In the genomic region with DNA sequence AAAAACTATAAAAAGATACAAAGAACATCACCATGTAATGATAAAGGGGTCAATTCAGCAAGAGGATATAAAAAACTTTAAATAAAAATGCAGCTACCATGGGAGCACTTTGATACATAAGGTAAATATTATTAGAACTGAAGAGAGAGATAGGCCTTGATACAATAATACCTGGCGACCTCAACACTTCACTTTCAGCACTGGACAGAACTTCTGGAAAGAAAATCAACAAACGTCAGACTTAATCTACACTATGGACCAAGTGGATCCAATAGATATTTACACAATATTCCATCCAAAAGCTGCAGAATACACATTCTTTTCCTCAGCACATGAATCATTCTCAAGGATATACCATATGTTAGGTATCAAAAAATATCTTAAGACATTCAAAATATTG, we compare ENCODE assay signal across 40 cellular contexts. TPM values are rescaled to one million over a fixed set of nuclear protein-coding genes. Genes with fewer than 3 reads are reported as not detected.
DNase-seq lines count a peak whose midpoint lies in the region; ATAC-seq, FAIRE-seq and TF ChIP-seq lines count a peak whose summit lies in the region.
"Had no signal": no experiment of that assay in that cellular context is flagged by ENCODE, and none has a peak within 500 bp of the region (broad histone marks: within the 10 kb centered on the region; RNA-seq: fewer than 3 reads in every experiment).

No MANE protein-coding gene starts in this region.

- no peaks in the 10 kb centered on the region for H3K27me3 Mint-ChIP-seq in WTC11 (ENCODE audit: low read depth)
- peaks cover 0 to 16% (median 4%) of the 10 kb centered on the region in 5 donors for H3K27me3 Mint-ChIP-seq in naive thymus-derived CD8-positive, alpha-beta T cell
- H3K27me3 Mint-ChIP-seq: B cell; CD4-positive, CD25-positive, alpha-beta regulatory T cell had no signal

- no peak overlapping the region for H3K4me3 Mint-ChIP-seq in WTC11
- H3K4me3 Mint-ChIP-seq in naive thymus-derived CD8-positive, alpha-beta T cell, result no peak overlapping the region
- H3K4me3 Mint-ChIP-seq: B cell; CD14-positive monocyte; CD4-positive, alpha-beta memory T cell; CD4-positive, alpha-beta T cell; CD4-positive, CD25-positive, alpha-beta regulatory T cell; CD8-positive, alpha-beta memory T cell; CD8-positive, alpha-beta T cell had no signal

- CTCF ChIA-PET in A549 (lab: Yijun Ruan, JAX) (no interaction called here), HEK293 (lab: Yijun Ruan, JAX) (no interaction called here), WTC11 (lab: Charles Lee) (no interaction called here)

- TF ChIP-seq POLR2A in A549 (IDR thresholded peaks at IDR 0.05; ENCODE audit: low read length), result no peak

- WGBS in A549 (ENCODE audit: missing lambda C conversion rate), result 5% methylated on average over 2 of the region's 2 CpGs

- H3K27ac ChIP-seq in A549 (no peak overlapping the region), HEK293 (ENCODE audit: extremely low read depth, low read depth, low read length) (no peak overlapping the region)
- H3K27ac ChIP-seq: 22Rv1; BLaER1; BLaER1 treated with 17β-estradiol and CSF1 and Interleukin-3, amounts not matched to agents 10 nM and 100 nM; C4-2B had no signal

- no peak for DNase-seq in A549 (ENCODE audit: low read depth in 1 of 2, low spot score in 1 of 2)
- no peak for DNase-seq in WTC11 (ENCODE audit: low spot score)
- no peak for DNase-seq in naive thymus-derived CD8-positive, alpha-beta T cell
- DNase-seq: 8988T; ACHN; AML-193; BE2C; C1 segment of cervical spinal cord; Caco-2; Calu3; CD4-positive, alpha-beta memory T cell; CD4-positive, alpha-beta T cell; CD4-positive, CD25-positive, alpha-beta regulatory T cell; CD8-positive, alpha-beta memory T cell; CD8-positive, alpha-beta T cell; COR-L47; DMS 273 treated with DMSO at 0.1 percent for 48 hours; DMS153; DMS53; DMS79; DMS79 treated with DMSO at 0.1 percent for 48 hours; DND-41; EL had no signal

- no peak overlapping the region for H3K4me3 ChIP-seq in A549
- H3K4me3 ChIP-seq in HEK293 (ENCODE audit: low read depth, low read length), result no peak overlapping the region
- H3K4me3 ChIP-seq: BLaER1; BLaER1 treated with 17β-estradiol and CSF1 and Interleukin-3, amounts not matched to agents 10 nM and 100 nM had no signal

- no peak for ATAC-seq in A549
- ATAC-seq in HG03520 (IDR thresholded peaks at IDR 0.05; ENCODE audit: unreplicated experiment), result no peak
- ATAC-seq in HG03175 (IDR thresholded peaks at IDR 0.05; ENCODE audit: unreplicated experiment), result no peak
- no peak for ATAC-seq in WTC11
- no peak for ATAC-seq in naive thymus-derived CD8-positive, alpha-beta T cell
- ATAC-seq: CD8-positive, alpha-beta T cell had no signal

- POLR2A ChIA-PET in A549 (lab: Yijun Ruan, JAX), result no interaction called here
- POLR2A ChIA-PET in HEK293 (lab: Yijun Ruan, JAX), result no interaction called here
- POLR2A ChIA-PET in WTC11 (lab: Charles Lee), result no interaction called here
- POLR2A ChIA-PET in naive thymus-derived CD8-positive, alpha-beta T cell (lab: Charles Lee), result no interaction called here

- H3K9me3 ChIP-seq in A549 (no peaks in the 10 kb centered on the region), HEK293 (ENCODE audit: control insufficient read depth, insufficient read depth, low read depth, low read length) (no peaks in the 10 kb centered on the region)
- H3K9me3 ChIP-seq: BE2C; BLaER1; BLaER1 treated with 17β-estradiol and CSF1 and Interleukin-3, amounts not matched to agents 10 nM and 100 nM; Caco-2 had no signal

- H3K9me3 Mint-ChIP-seq in WTC11, result no peaks in the 10 kb centered on the region
- H3K9me3 Mint-ChIP-seq in naive thymus-derived CD8-positive, alpha-beta T cell, result no peaks in the 10 kb centered on the region
- H3K9me3 Mint-ChIP-seq: CD4-positive, alpha-beta T cell; CD8-positive, alpha-beta memory T cell; CD8-positive, alpha-beta T cell had no signal

- H3K4me2 ChIP-seq in A549, result no peak overlapping the region
- H3K4me2 ChIP-seq: BLaER1; BLaER1 treated with 17β-estradiol and CSF1 and Interleukin-3, amounts not matched to agents 10 nM and 100 nM had no signal

- no peak for TF ChIP-seq RAD21 in A549 (conservative IDR thresholded peaks at IDR 0.05 in 1 of 2, IDR thresholded peaks at IDR 0.05 in 1 of 2)
- TF ChIP-seq RAD21 in Ishikawa (IDR thresholded peaks at IDR 0.05; ENCODE audit: low read depth), result no peak

- no peaks in the 10 kb centered on the region for H3K36me3 ChIP-seq in HEK293 (ENCODE audit: control insufficient read depth in 2 of 2, insufficient read depth in 1 of 2, low read length in 2 of 2)
- H3K36me3 ChIP-seq: BE2C; BLaER1; BLaER1 treated with 17β-estradiol and CSF1 and Interleukin-3, amounts not matched to agents 10 nM and 100 nM had no signal

- FAIRE-seq in A549 (lab: Jason Lieb, UNC) (no peak), colon (lab: Jason Lieb, UNC) (peak; percentile 64)
- FAIRE-seq: A204.1, D721Med had no signal

- H3K4me1 ChIP-seq in A549, result no peaks in the 10 kb centered on the region
- no peaks in the 10 kb centered on the region for H3K4me1 ChIP-seq in HEK293 (ENCODE audit: control insufficient read depth, insufficient read depth, low read length)
- H3K4me1 ChIP-seq: BE2C; BLaER1; BLaER1 treated with 17β-estradiol and CSF1 and Interleukin-3, amounts not matched to agents 10 nM and 100 nM; Caco-2 had no signal

- H3K36me3 Mint-ChIP-seq in WTC11, result no peaks in the 10 kb centered on the region
- H3K36me3 Mint-ChIP-seq in naive thymus-derived CD8-positive, alpha-beta T cell, result no peaks in the 10 kb centered on the region
- H3K36me3 Mint-ChIP-seq: CD4-positive, alpha-beta memory T cell; CD4-positive, CD25-positive, alpha-beta regulatory T cell; CD8-positive, alpha-beta memory T cell; CD8-positive, alpha-beta T cell had no signal

- no peak overlapping the region for H3K27ac Mint-ChIP-seq in WTC11
- no peak overlapping the region for H3K27ac Mint-ChIP-seq in naive thymus-derived CD8-positive, alpha-beta T cell
- H3K27ac Mint-ChIP-seq: B cell; CD14-positive monocyte; CD4-positive, alpha-beta memory T cell; CD4-positive, alpha-beta T cell; CD4-positive, CD25-positive, alpha-beta regulatory T cell; CD8-positive, alpha-beta memory T cell; CD8-positive, alpha-beta T cell had no signal

- TF ChIP-seq CTCF in A549 (IDR thresholded peaks at IDR 0.05) (no peak), HEK293 (tag by site-specific recombination; IDR thresholded peaks at IDR 0.05) (no peak), WTC11 (IDR thresholded peaks at IDR 0.05) (no peak)

- no peak for TF ChIP-seq EP300 in A549 (IDR thresholded peaks at IDR 0.05)
- TF ChIP-seq EP300 in Ishikawa (IDR thresholded peaks at IDR 0.05; ENCODE audit: borderline replicate concordance), result no peak

- H3K4me1 Mint-ChIP-seq in WTC11, result peaks cover 4% of the 10 kb centered on the region; the same call in 1 of the 2 replicates
- H3K4me1 Mint-ChIP-seq in naive thymus-derived CD8-positive, alpha-beta T cell, result no peaks in the 10 kb centered on the region
- H3K4me1 Mint-ChIP-seq: B cell; CD14-positive monocyte; CD4-positive, alpha-beta memory T cell; CD8-positive, alpha-beta memory T cell had no signal

TF ChIP-seq in A549, 52 proteins besides CTCF, POLR2A, EP300 and RAD21 (continues in another document):
- TF ChIP-seq, protein P1, sequence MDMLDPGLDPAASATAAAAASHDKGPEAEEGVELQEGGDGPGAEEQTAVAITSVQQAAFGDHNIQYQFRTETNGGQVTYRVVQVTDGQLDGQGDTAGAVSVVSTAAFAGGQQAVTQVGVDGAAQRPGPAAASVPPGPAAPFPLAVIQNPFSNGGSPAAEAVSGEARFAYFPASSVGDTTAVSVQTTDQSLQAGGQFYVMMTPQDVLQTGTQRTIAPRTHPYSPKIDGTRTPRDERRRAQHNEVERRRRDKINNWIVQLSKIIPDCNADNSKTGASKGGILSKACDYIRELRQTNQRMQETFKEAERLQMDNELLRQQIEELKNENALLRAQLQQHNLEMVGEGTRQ (IDR thresholded peaks at IDR 0.05), result no peak

TF ChIP-seq in HEK293, 187 proteins besides CTCF, POLR2A, EP300 and RAD21 (continues in another document):
- TF ChIP-seq ZNF558 (tag by site-specific recombination; IDR thresholded peaks at IDR 0.05), result no peak

TF ChIP-seq in Ishikawa, 13 proteins besides CTCF, POLR2A, EP300 and RAD21 (continues in another document):
- TF ChIP-seq FOXM1 (IDR thresholded peaks at IDR 0.05; ENCODE audit: borderline replicate concordance, low read depth), result no peak
- TF ChIP-seq CREB1 (IDR thresholded peaks at IDR 0.05; ENCODE audit: low read depth), result no peak
- TF ChIP-seq EGR1 (IDR thresholded peaks at IDR 0.05), result no peak
- no peak for TF ChIP-seq CEBPB (IDR thresholded peaks at IDR 0.05)

TF ChIP-seq in WTC11, 78 proteins besides CTCF, POLR2A, EP300 and RAD21 (continues in another document):
- TF ChIP-seq HMGA2 (CRISPR knock-in tag; IDR thresholded peaks at IDR 0.05), result no peak
- TF ChIP-seq, protein P2, sequence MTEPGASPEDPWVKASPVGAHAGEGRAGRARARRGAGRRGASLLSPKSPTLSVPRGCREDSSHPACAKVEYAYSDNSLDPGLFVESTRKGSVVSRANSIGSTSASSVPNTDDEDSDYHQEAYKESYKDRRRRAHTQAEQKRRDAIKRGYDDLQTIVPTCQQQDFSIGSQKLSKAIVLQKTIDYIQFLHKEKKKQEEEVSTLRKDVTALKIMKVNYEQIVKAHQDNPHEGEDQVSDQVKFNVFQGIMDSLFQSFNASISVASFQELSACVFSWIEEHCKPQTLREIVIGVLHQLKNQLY (CRISPR knock-in tag; IDR thresholded peaks at IDR 0.05), result no peak
- no peak for TF ChIP-seq ATF1 (CRISPR knock-in tag; IDR thresholded peaks at IDR 0.05)
- TF ChIP-seq, protein P3, sequence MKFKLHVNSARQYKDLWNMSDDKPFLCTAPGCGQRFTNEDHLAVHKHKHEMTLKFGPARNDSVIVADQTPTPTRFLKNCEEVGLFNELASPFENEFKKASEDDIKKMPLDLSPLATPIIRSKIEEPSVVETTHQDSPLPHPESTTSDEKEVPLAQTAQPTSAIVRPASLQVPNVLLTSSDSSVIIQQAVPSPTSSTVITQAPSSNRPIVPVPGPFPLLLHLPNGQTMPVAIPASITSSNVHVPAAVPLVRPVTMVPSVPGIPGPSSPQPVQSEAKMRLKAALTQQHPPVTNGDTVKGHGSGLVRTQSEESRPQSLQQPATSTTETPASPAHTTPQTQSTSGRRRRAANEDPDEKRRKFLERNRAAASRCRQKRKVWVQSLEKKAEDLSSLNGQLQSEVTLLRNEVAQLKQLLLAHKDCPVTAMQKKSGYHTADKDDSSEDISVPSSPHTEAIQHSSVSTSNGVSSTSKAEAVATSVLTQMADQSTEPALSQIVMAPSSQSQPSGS (CRISPR knock-in tag; IDR thresholded peaks at IDR 0.05; ENCODE audit: borderline replicate concordance, low read depth), result no peak
- TF ChIP-seq GABPB1 (CRISPR knock-in tag; IDR thresholded peaks at IDR 0.05), result no peak
- TF ChIP-seq NR3C1 (CRISPR knock-in tag; conservative IDR thresholded peaks at IDR 0.05; ENCODE audit: low read depth), result no peak

RNA-seq across cellular contexts. Expression of a gene that starts 42.0 kb away (rescaled TPM):
- not detected in 2 replicates for polyA plus RNA-seq in A549 (2011; rRNA removed)
- polyA plus RNA-seq in A549 (2012; cell fraction: cytosol; rRNA removed), result not detected in 2 replicates
- not detected in 2 replicates for polyA plus RNA-seq in A549 (2012; cell fraction: nucleus; rRNA removed)
- polyA plus RNA-seq in A549 (2017; fragmentation: RNase III; extraction: RNeasy Plus Mini Kit Qiagen cat#74134 plus additional on column Dnase treatment), result not detected in 3 replicates
- polyA minus RNA-seq in A549 (2011; rRNA and poly(A)+ RNA removed), result 0.37 TPM in 1 of 2 replicates, not detected in the other
- total RNA-seq in WTC11 (2021), result 0.73 to 1.1 TPM (median 0.92 TPM) in 3 replicates
- 1 to 10 TPM in 1 of 2 experiments, under 1 TPM in 1; 0.42 to 1.4 TPM for total RNA-seq in naive thymus-derived CD8-positive, alpha-beta T cell
- polyA plus RNA-seq in naive thymus-derived CD8-positive, alpha-beta T cell, result not detected
- total RNA-seq: A673; CD8-positive, alpha-beta T cell; Daoy had no signal
- polyA plus RNA-seq: AG04450; BJ; CD4-positive, alpha-beta memory T cell; CD4-positive, CD25-positive, alpha-beta regulatory T cell; CD8-positive, alpha-beta memory T cell had no signal
